9 cellular contexts compared by ENCODE assay signal in the genomic region with DNA sequence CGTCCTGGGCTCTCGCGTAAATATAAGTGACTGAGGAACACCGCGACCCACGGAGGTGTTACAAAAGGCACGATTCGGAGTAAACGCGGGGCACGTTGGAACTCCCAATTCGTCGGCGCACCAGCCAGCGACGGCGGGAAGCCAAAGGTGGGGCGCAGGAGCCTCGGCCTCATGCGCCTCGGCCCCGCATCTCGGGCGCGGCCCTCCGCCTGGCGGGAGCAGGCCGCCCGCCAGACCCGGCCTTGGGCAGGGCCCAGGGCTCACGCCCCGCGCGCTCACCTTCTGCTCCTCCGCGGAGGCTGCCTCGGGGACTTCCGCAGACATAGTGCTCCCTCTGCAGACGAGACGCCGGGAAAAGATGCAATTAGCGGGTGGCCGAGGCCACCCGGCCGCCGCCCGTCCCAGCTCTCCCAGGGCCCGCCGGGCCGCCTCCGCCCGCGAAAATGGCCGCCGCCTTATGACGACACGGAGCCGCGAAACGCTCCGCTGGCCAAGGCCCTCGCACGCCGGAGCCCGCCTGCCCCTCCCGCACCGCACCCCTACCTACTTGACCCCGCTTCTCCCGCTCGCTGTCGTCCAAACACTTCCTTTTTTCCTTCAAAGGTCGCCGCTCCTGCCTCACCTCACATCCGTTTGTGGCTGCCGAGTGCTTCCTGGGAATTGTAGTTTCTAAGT. TPM values are rescaled to one million over a fixed set of nuclear protein-coding genes. Genes with fewer than 3 reads are reported as not detected.
DNase-seq lines count a peak whose midpoint lies in the region; ATAC-seq, FAIRE-seq and TF ChIP-seq lines count a peak whose summit lies in the region.
"Had no signal": no experiment of that assay in that cellular context is flagged by ENCODE, and none has a peak within 500 bp of the region (broad histone marks: within the 10 kb centered on the region; RNA-seq: fewer than 3 reads in every experiment).

A gene with protein sequence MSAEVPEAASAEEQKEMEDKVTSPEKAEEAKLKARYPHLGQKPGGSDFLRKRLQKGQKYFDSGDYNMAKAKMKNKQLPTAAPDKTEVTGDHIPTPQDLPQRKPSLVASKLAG (minus strand): TSS at position 462 of the 675 bp plus-strand sequence. CDS start 138 bp downstream, at position 324.

- H4K20me1 ChIP-seq in keratinocyte (ENCODE audit: control insufficient read depth, extremely low read depth, insufficient read depth, low read length): peaks cover 12% of the 10 kb centered on the region

- peak within 1 kb of the TSS; percentile 97 for H3K4me2 ChIP-seq in keratinocyte (ENCODE audit: control insufficient read depth, extremely low read depth, insufficient read depth, low read depth, low read length)

- dilution Hi-C loops in keratinocyte (cut with MboI; ENCODE audit: extremely low pct_ligation_motif_present, low sequenced_read_pairs): no loop called here

- no peaks in the 10 kb centered on the region for H3K9me1 ChIP-seq in keratinocyte (ENCODE audit: control insufficient read depth, extremely low read depth, insufficient read depth, low read length)

- peak; percentile 23 for FAIRE-seq in keratinocyte (lab: Jason Lieb, UNC)
- FAIRE-seq: islet of Langerhans had no signal

- peak within 1 kb of the TSS; percentile 81 for H2AFZ ChIP-seq in keratinocyte (ENCODE audit: control insufficient read depth, low read length)

- no peaks in the 10 kb centered on the region for H3K9me3 ChIP-seq in keratinocyte (ENCODE audit: control insufficient read depth, low read depth, low read length)

- peaks cover 8% of the 10 kb centered on the region for H3K4me1 ChIP-seq in keratinocyte (ENCODE audit: control insufficient read depth, extremely low read depth, insufficient read depth, low read length)

- peak; percentile 56 for DNase-seq in AG09309 (ENCODE audit: low read depth)
- DNase-seq in NCI-H345 (lab: John Stamatoyannopoulos, UW): peak; percentile 88
- peak; percentile 98 for DNase-seq in cerebellar cortex (ENCODE audit: low spot score)
- peak; percentile 65 for DNase-seq in keratinocyte (ENCODE audit: low read depth, low spot score)
- DNase-seq in stimulated activated CD4-positive, alpha-beta T cell treated with anti-CD3 and anti-CD28 coated beads, Interleukin-15, amount 100 ng/mL, for 24 hours: peak; percentile 90

- peak within 1 kb of the TSS; percentile 97 for H3K27ac ChIP-seq in keratinocyte (ENCODE audit: control insufficient read depth, insufficient read depth, low read length)

- H3K36me3 ChIP-seq in keratinocyte (ENCODE audit: control insufficient read depth in 2 of 2, extremely low read depth in 1 of 2, insufficient read depth in 2 of 2, low read length in 2 of 2): peaks cover 0 to 4% of the 10 kb centered on the region in 2 experiments

- H3K9ac ChIP-seq in keratinocyte (ENCODE audit: control insufficient read depth, extremely low read depth, insufficient read depth, low read length): peak within 1 kb of the TSS; percentile 98

- ATAC-seq in GM19023 (IDR thresholded peaks at IDR 0.05; ENCODE audit: unreplicated experiment): peak; percentile 74
- peak; percentile 66 for ATAC-seq in HG03280 (IDR thresholded peaks at IDR 0.05; ENCODE audit: unreplicated experiment)
- ATAC-seq in activated CD4-positive, CD25-positive, alpha-beta regulatory T cell treated with anti-CD3 and anti-CD28 coated beads, Interleukin-2, amount 50 U/mL, for 24 hours: peak; percentile 73 to 76

- no peak for TF ChIP-seq CTCF in AG09309 (IDR thresholded peaks at IDR 0.05; ENCODE audit: control insufficient read depth, insufficient read depth, low read depth, low read length, missing control alignments)
- peak in 1 of 3 experiments; percentile 24 for TF ChIP-seq CTCF in keratinocyte (optimal IDR thresholded peaks at IDR 0.05 in 1 of 3, IDR thresholded peaks at IDR 0.05 in 1 of 3, conservative IDR thresholded peaks at IDR 0.05 in 1 of 3; ENCODE audit: extremely low read depth in 1 of 3, insufficient read depth in 2 of 3, low read length in 3 of 3)

- H3K4me3 ChIP-seq in AG09309 (ENCODE audit: control insufficient read depth, low read depth, low read length) (peak within 1 kb of the TSS; percentile 81), keratinocyte (ENCODE audit: control insufficient read depth in 2 of 3, extremely low read depth in 1 of 3, insufficient read depth in 2 of 3, low read depth in 1 of 3, low read length in 3 of 3) (peak within 1 kb of the TSS; percentile 78 to 94 (median 89))

- no peaks in the 10 kb centered on the region for H3K27me3 ChIP-seq in keratinocyte (ENCODE audit: control insufficient read depth, extremely low read depth, insufficient read depth, low read length)

- H3K79me2 ChIP-seq in keratinocyte (ENCODE audit: control insufficient read depth, insufficient read depth, low read length): peaks cover 50% of the 10 kb centered on the region

RNA-seq across cellular contexts. Expression of the gene that starts here (rescaled TPM):
- polyA plus RNA-seq in keratinocyte: 85.5 to 128 TPM (median 88.0 TPM) in 3 replicates
- polyA plus RNA-seq in keratinocyte (2011; ENCODE audit: low read depth): 75.8 TPM
- polyA plus RNA-seq in keratinocyte (2011; cell fraction: cytosol; rRNA removed): 60.6 and 107 TPM in 2 replicates
- 38.6 and 53.1 TPM in 2 replicates for polyA plus RNA-seq in keratinocyte (2011; cell fraction: nucleus; rRNA removed)
- polyA plus RNA-seq in keratinocyte (2012; ENCODE audit: low replicate concordance): 59.8 and 73.1 TPM in 2 replicates
- 28.1 to 137 TPM (median 70.1 TPM) in 3 replicates for polyA minus RNA-seq in keratinocyte
- 79.6 TPM for polyA minus RNA-seq in keratinocyte (2011; cell fraction: cytosol; rRNA and poly(A)+ RNA removed)
- polyA minus RNA-seq in keratinocyte (2011; cell fraction: nucleus; rRNA and poly(A)+ RNA removed): 29.1 and 55.6 TPM in 2 replicates

Comparison
In these comparisons a context has a peak if more than half of its experiments do, and no peak if none do; other contexts are left out.
1. Peak in every context shown above with its lines: DNase-seq, ATAC-seq, H3K4me3 ChIP-seq and H3K27ac ChIP-seq.